ENCODE assay signal across 9 cellular contexts in the genomic region with DNA sequence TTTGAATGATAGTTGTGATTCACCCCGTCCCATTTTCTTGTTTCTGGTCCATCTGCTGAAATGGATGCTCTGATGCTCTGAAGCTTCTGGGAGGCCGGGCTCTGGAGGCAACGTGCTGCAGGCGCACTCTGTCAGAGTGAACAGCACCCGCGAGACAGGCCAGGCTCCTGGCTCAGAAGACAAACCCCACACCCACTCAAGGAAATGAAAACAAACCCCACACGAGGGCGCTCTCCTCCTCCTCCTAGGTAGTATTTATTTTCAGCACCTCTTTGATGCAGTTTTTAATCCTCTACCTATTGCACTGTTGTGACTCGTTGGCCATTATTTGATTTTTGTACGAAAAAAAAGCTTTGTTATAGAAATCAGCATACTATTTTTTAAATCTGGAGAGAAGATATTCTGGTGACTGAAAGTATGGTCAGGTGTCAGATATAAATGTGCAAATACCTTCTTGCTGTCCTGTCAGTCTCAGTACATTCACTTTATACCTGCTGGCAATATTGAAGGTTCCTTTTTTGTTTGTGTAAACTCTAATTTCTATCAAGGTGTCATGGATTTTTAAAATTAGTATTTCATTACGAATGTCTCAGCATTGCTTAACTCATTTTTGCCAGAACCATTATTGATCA. TPM values are rescaled to one million over a fixed set of nuclear protein-coding genes. Genes with fewer than 3 reads are reported as not detected.
DNase-seq lines count a peak whose midpoint lies in the region; ATAC-seq and TF ChIP-seq lines count a peak whose summit lies in the region.
"Had no signal": no experiment of that assay in that cellular context is flagged by ENCODE, and none has a peak within 500 bp of the region (broad histone marks: within the 10 kb centered on the region; RNA-seq: fewer than 3 reads in every experiment).

No MANE protein-coding gene starts in this region.

- peaks cover 14% of the 10 kb centered on the region for H3K27me3 Mint-ChIP-seq in activated naive CD8-positive, alpha-beta T cell treated with anti-CD3 and anti-CD28 coated beads, Interleukin-2, amount 10 ng/mL, durations not matched to agents 7 days and 5 days

- TF ChIP-seq CTCF in HEK293 (tag by site-specific recombination; IDR thresholded peaks at IDR 0.05) = 0 out of 2 replicates have a peak, but pooled peaks have one; percentile 9

- 35% methylated on average over 11 of the region's 11 CpGs for WGBS in right cardiac atrium

- CTCF ChIA-PET in HEK293 (lab: Yijun Ruan, JAX) = interaction anchor here (0.6 to 1.8 kb wide), 10 partner anchors 10 to 1681 kb away, joined by 3 to 6 read pairs (median 4); no protein-coding TSS in a partner anchor

- no peak overlapping the region for H3K4me3 Mint-ChIP-seq in activated naive CD8-positive, alpha-beta T cell treated with anti-CD3 and anti-CD28 coated beads, Interleukin-2, amount 10 ng/mL, durations not matched to agents 7 days and 5 days

- H3K9me3 ChIP-seq in HEK293 (ENCODE audit: control insufficient read depth, insufficient read depth, low read depth, low read length) (no peaks in the 10 kb centered on the region), right cardiac atrium (ENCODE audit: control insufficient read depth, low read length) (no peaks in the 10 kb centered on the region)

- H3K27me3 ChIP-seq in right cardiac atrium (ENCODE audit: control insufficient read depth, insufficient read depth) = no peaks in the 10 kb centered on the region

- peaks cover 3% of the 10 kb centered on the region for H3K4me1 Mint-ChIP-seq in activated naive CD8-positive, alpha-beta T cell treated with anti-CD3 and anti-CD28 coated beads, Interleukin-2, amount 10 ng/mL, durations not matched to agents 7 days and 5 days

- H3K27ac ChIP-seq in HEK293 (ENCODE audit: extremely low read depth, low read depth, low read length) = no peak overlapping the region
- no peak overlapping the region for H3K27ac ChIP-seq in right cardiac atrium (ENCODE audit: low read length)
- H3K27ac ChIP-seq: HL-60 had no signal

- intact Hi-C loops in right cardiac atrium (cut with DNase I) = loop anchor here in 1 of 4 donors (10.0 kb wide), 1 partner anchor 137 kb away; the partner anchor contains the start of gene PDCL3

- H3K27ac Mint-ChIP-seq in activated naive CD8-positive, alpha-beta T cell treated with anti-CD3 and anti-CD28 coated beads, Interleukin-2, amount 10 ng/mL, durations not matched to agents 7 days and 5 days = no peak overlapping the region

- no peaks in the 10 kb centered on the region for H3K36me3 Mint-ChIP-seq in activated naive CD8-positive, alpha-beta T cell treated with anti-CD3 and anti-CD28 coated beads, Interleukin-2, amount 10 ng/mL, durations not matched to agents 7 days and 5 days

- peaks cover 7% of the 10 kb centered on the region for H3K9me3 Mint-ChIP-seq in activated naive CD8-positive, alpha-beta T cell treated with anti-CD3 and anti-CD28 coated beads, Interleukin-2, amount 10 ng/mL, durations not matched to agents 7 days and 5 days

- H3K4me3 ChIP-seq in HEK293 (ENCODE audit: low read depth, low read length) (no peak overlapping the region), right cardiac atrium (ENCODE audit: low read length) (no peak overlapping the region)

- POLR2A ChIA-PET in HEK293 (lab: Yijun Ruan, JAX) = no interaction called here
- POLR2A ChIA-PET in activated naive CD8-positive, alpha-beta T cell treated with anti-CD3 and anti-CD28 coated beads, Interleukin-2, amount 10 ng/mL, durations not matched to agents 7 days and 5 days (lab: Charles Lee) = no interaction called here

- H3K36me3 ChIP-seq in HEK293 (ENCODE audit: control insufficient read depth in 2 of 2, insufficient read depth in 1 of 2, low read length in 2 of 2) = no peaks in the 10 kb centered on the region

- H3K4me1 ChIP-seq in HEK293 (ENCODE audit: control insufficient read depth, insufficient read depth, low read length) (no peaks in the 10 kb centered on the region), right cardiac atrium (ENCODE audit: control insufficient read depth, insufficient read depth, low read length) (no peaks in the 10 kb centered on the region)

- peak; percentile 88 for ATAC-seq in activated naive CD8-positive, alpha-beta T cell treated with anti-CD3 and anti-CD28 coated beads, Interleukin-2, amount 10 ng/mL, durations not matched to agents 7 days and 5 days (ENCODE audit: low read depth)
- ATAC-seq in right cardiac atrium (peak; percentile 76 to 83), HG03196 (IDR thresholded peaks at IDR 0.05; ENCODE audit: unreplicated experiment) (no peak), GM18511 (IDR thresholded peaks at IDR 0.05; ENCODE audit: unreplicated experiment) (no peak)

- DNase-seq in CD1c-positive myeloid dendritic cell (ENCODE audit: extremely low spot score) (peak; percentile 63), SKM-1 (lab: John Stamatoyannopoulos, UW; ENCODE audit: unreplicated experiment) (peak; percentile 38), right cardiac atrium (peak; percentile 56 to 81 (median 76))
- peak; percentile 58 for DNase-seq in activated naive CD8-positive, alpha-beta T cell treated with anti-CD3 and anti-CD28 coated beads, Interleukin-2, amount 10 ng/mL, durations not matched to agents 7 days and 5 days
- DNase-seq in stimulated activated CD4-positive, alpha-beta T cell treated with anti-CD3 and anti-CD28 coated beads, Interleukin-15, amount 100 ng/mL, for 24 hours = peak; percentile 80

TF ChIP-seq in HEK293, 187 proteins besides CTCF, POLR2A, EP300 and RAD21:
- TF ChIP-seq SETDB1 (IDR thresholded peaks at IDR 0.05; ENCODE audit: insufficient read length, low read length) (no peak), ZNF654 (tag by site-specific recombination; IDR thresholded peaks at IDR 0.05; ENCODE audit: low read depth) (peak; percentile 40), ZNF184 (tag by site-specific recombination; IDR thresholded peaks at IDR 0.05) (no peak), ZNF561 (tag by site-specific recombination; IDR thresholded peaks at IDR 0.05; ENCODE audit: borderline replicate concordance) (no peak), ZNF302 (tag by site-specific recombination; IDR thresholded peaks at IDR 0.05; ENCODE audit: low read depth) (no peak), ZFHX2 (tag by site-specific recombination; conservative IDR thresholded peaks at IDR 0.05) (peak; percentile 20; the same call in 1 of the 2 replicates), ZEB2 (tag by site-specific recombination; IDR thresholded peaks at IDR 0.05) (no peak), ZNF600 (tag by site-specific recombination; IDR thresholded peaks at IDR 0.05) (no peak)

RNA-seq across cellular contexts. Expression of gene CHST10, which starts 10.3 kb away (rescaled TPM):
- 1 to 10 TPM; 5.5 to 6.4 TPM for total RNA-seq in activated naive CD8-positive, alpha-beta T cell treated with anti-CD3 and anti-CD28 coated beads, Interleukin-2, amount 10 ng/mL, durations not matched to agents 7 days and 5 days
- total RNA-seq in right cardiac atrium = 10 to 100 TPM; 12.3 to 25.7 (median 23.0) TPM
- polyA plus RNA-seq in right cardiac atrium = 15.6 TPM

RNA-seq across cellular contexts. Expression of gene NMS, which starts 42.5 kb away (rescaled TPM):
- not detected for total RNA-seq in activated naive CD8-positive, alpha-beta T cell treated with anti-CD3 and anti-CD28 coated beads, Interleukin-2, amount 10 ng/mL, durations not matched to agents 7 days and 5 days
- total RNA-seq in right cardiac atrium = not detected
- polyA plus RNA-seq in right cardiac atrium = not detected

Comparison
In these comparisons a context has a peak if more than half of its experiments do, and no peak if none do; other contexts are left out.
1. ATAC-seq: peak in activated naive CD8-positive, alpha-beta T cell treated with anti-CD3 and anti-CD28 coated beads, Interleukin-2, amount 10 ng/mL, durations not matched to agents 7 days and 5 days (single experiment) and right cardiac atrium (2 of 2); none in HG03196 (single experiment) and GM18511 (single experiment).
2. Peak in every context shown above with its lines, with median percentiles within 50 percentile points of each other: DNase-seq.